In genomic region chr17:41645371-41646063, GRCh38 we compare ENCODE assay signal across 1 cellular context.
TF ChIP-seq lines count a peak whose summit lies in the region.

No MANE protein-coding gene starts in this region.

TF ChIP-seq in H1, 55 proteins besides CTCF, POLR2A, EP300 and RAD21:
- no peak for TF ChIP-seq PHF8 (conservative IDR thresholded peaks at IDR 0.05; ENCODE audit: low read depth, low read length)
- TF ChIP-seq BACH1 (IDR thresholded peaks at IDR 0.05; ENCODE audit: low read length): peak; percentile 74; the same call in 1 of the 2 replicates
- peak; percentile 52; the same call in 1 of the 2 replicates for TF ChIP-seq MAFK (IDR thresholded peaks at IDR 0.05; ENCODE audit: low read depth, low read length)
